ENCODE assay signal across 8 cellular contexts in genomic region chr2:111121873-111122630, GRCh38. TPM values are rescaled to one million over a fixed set of nuclear protein-coding genes. Genes with fewer than 3 reads are reported as not detected.
DNase-seq lines count a peak whose midpoint lies in the region; ATAC-seq and TF ChIP-seq lines count a peak whose summit lies in the region.

No MANE protein-coding gene starts in this region.

- no peaks in the 10 kb centered on the region for H3K9me3 ChIP-seq in lung (ENCODE audit: control insufficient read depth in 2 of 2, insufficient read depth in 1 of 2, low read length in 1 of 2)

- H3K27ac ChIP-seq in lung (ENCODE audit: low read depth in 1 of 2, low read length in 1 of 2): peak overlapping the region; percentile 81 to 85

- peaks cover 40% of the 10 kb centered on the region for H3K36me3 Mint-ChIP-seq in activated CD4-positive, alpha-beta memory T cell treated with anti-CD3 and anti-CD28 coated beads for 36 hours

- peaks cover 11% of the 10 kb centered on the region for H3K27me3 Mint-ChIP-seq in activated CD4-positive, alpha-beta memory T cell treated with anti-CD3 and anti-CD28 coated beads for 36 hours

- no peaks in the 10 kb centered on the region for H3K27me3 ChIP-seq in lung (ENCODE audit: control insufficient read depth, insufficient read depth)

- H3K27ac Mint-ChIP-seq in activated CD4-positive, alpha-beta memory T cell treated with anti-CD3 and anti-CD28 coated beads for 36 hours: peak overlapping the region; percentile 72

- peaks cover 58% of the 10 kb centered on the region for H3K4me1 Mint-ChIP-seq in activated CD4-positive, alpha-beta memory T cell treated with anti-CD3 and anti-CD28 coated beads for 36 hours (ENCODE audit: low read depth)

- 1% methylated on average over 82 to 90 of the region's 90 CpGs for WGBS in lung, 2 donors

- DNase-seq in C1 segment of cervical spinal cord (lab: John Stamatoyannopoulos, UW) (peak in 13 of 14 donors; percentile 37 to 89 (median 74)), NCI-H748 (lab: John Stamatoyannopoulos, UW; ENCODE audit: unreplicated experiment) (peak; percentile 92), lung (ENCODE audit: low spot score) (peak; percentile 87)
- DNase-seq in activated CD4-positive, alpha-beta memory T cell treated with anti-CD3 and anti-CD28 coated beads for 36 hours: peak; percentile 87
- peak; percentile 65 for DNase-seq in effector CD4-positive, alpha-beta T cell
- peak; percentile 66 to 76 for DNase-seq in stimulated activated CD4-positive, alpha-beta T cell treated with anti-CD3 and anti-CD28 coated beads, Interleukin-4, amount 100 ng/mL, for 48 hours (ENCODE audit: low read depth in 2 of 2)

- H3K4me3 ChIP-seq in lung: peak overlapping the region; percentile 83

- peaks cover 0 to 13% of the 10 kb centered on the region in 2 donors for H3K4me1 ChIP-seq in lung (ENCODE audit: control insufficient read depth in 2 of 2, insufficient read depth in 2 of 2, low read length in 2 of 2)

- intact Hi-C loops in activated CD4-positive, alpha-beta memory T cell treated with anti-CD3 and anti-CD28 coated beads for 36 hours (cut with micrococcal nuclease): loop anchor here (5.0 kb wide), 1 partner anchor 445 kb away; the partner anchor contains the start of gene BUB1

- no peaks in the 10 kb centered on the region for H3K9me3 Mint-ChIP-seq in activated CD4-positive, alpha-beta memory T cell treated with anti-CD3 and anti-CD28 coated beads for 36 hours

- TF ChIP-seq CTCF in lung (IDR thresholded peaks at IDR 0.05; ENCODE audit: control extremely low read depth, extremely low read depth): no peak

- CTCF ChIA-PET in activated CD4-positive, alpha-beta memory T cell treated with anti-CD3 and anti-CD28 coated beads for 36 hours (lab: Charles Lee): interaction anchor here (1.3 to 1.7 kb wide), 2 partner anchors 17 to 580 kb away, joined by 3 to 4 read pairs; no protein-coding TSS in a partner anchor

- ATAC-seq in GM19351 (IDR thresholded peaks at IDR 0.05; ENCODE audit: unreplicated experiment) (peak; percentile 51), HG03460 (IDR thresholded peaks at IDR 0.05; ENCODE audit: unreplicated experiment) (peak; percentile 37), lung (ENCODE audit: insufficient read depth, low FRiP score) (peak; percentile 70)

- peaks cover 3 to 10% of the 10 kb centered on the region in 2 donors for H3K36me3 ChIP-seq in lung (ENCODE audit: control insufficient read depth in 2 of 2, insufficient read depth in 2 of 2, low read length in 2 of 2)

- peak overlapping the region; percentile 90 for H3K4me3 Mint-ChIP-seq in activated CD4-positive, alpha-beta memory T cell treated with anti-CD3 and anti-CD28 coated beads for 36 hours

- POLR2A ChIA-PET in activated CD4-positive, alpha-beta memory T cell treated with anti-CD3 and anti-CD28 coated beads for 36 hours (lab: Charles Lee): interaction anchor here (1.1 to 2.3 kb wide), 2 partner anchors 11 to 275 kb away, joined by 3 to 7 read pairs; no protein-coding TSS in a partner anchor

RNA-seq across cellular contexts. Expression of gene BCL2L11, which starts 1.3 kb away (rescaled TPM):
- 10 to 100 TPM; 21.9 to 25.6 TPM for total RNA-seq in activated CD4-positive, alpha-beta memory T cell treated with anti-CD3 and anti-CD28 coated beads for 36 hours
- total RNA-seq in lung: 10 to 100 TPM; 15.9 to 24.2 TPM
- 1 to 10 TPM; 3.8 to 9.2 TPM for polyA plus RNA-seq in lung

Comparison
In these comparisons a context has a peak if more than half of its experiments do, and no peak if none do; other contexts are left out.
1. Peak in every context shown above with its lines: DNase-seq, ATAC-seq, H3K4me3 ChIP-seq and H3K27ac ChIP-seq.